ENCODE assay signal across 24 cellular contexts in genomic region chr20:37446286-37447032, GRCh38.
"Had no signal": no experiment of that assay in that cellular context is flagged by ENCODE, and none has a peak within 500 bp of the region (broad histone marks: within the 10 kb centered on the region; RNA-seq: fewer than 3 reads in every experiment).

No MANE protein-coding gene starts in this region.

- H3K9me3 ChIP-seq: adrenal gland, breast epithelium, Peyer's patch had no signal

- H3K36me3 Mint-ChIP-seq: activated naive CD8-positive, alpha-beta T cell treated with anti-CD3 and anti-CD28 coated beads, Interleukin-2, amount 10 ng/mL, durations not matched to agents 7 days and 5 days; IgD-negative memory B cell had no signal

- H3K27ac Mint-ChIP-seq: activated B cell treated with CpG ODN at 0.5 μM for 24 hours; activated CD4-positive, alpha-beta T cell treated with anti-CD3 and anti-CD28 coated beads for 36 hours; activated CD8-positive, alpha-beta T cell treated with anti-CD3 and anti-CD28 coated beads for 36 hours; activated naive CD8-positive, alpha-beta T cell treated with anti-CD3 and anti-CD28 coated beads, Interleukin-2, amount 10 ng/mL, durations not matched to agents 7 days and 5 days; IgD-negative memory B cell had no signal

- H3K4me3 Mint-ChIP-seq: activated B cell treated with CpG ODN at 0.5 μM for 24 hours; activated CD4-positive, alpha-beta T cell treated with anti-CD3 and anti-CD28 coated beads for 36 hours; activated CD8-positive, alpha-beta T cell treated with anti-CD3 and anti-CD28 coated beads for 36 hours; activated naive CD8-positive, alpha-beta T cell treated with anti-CD3 and anti-CD28 coated beads, Interleukin-2, amount 10 ng/mL, durations not matched to agents 7 days and 5 days; IgD-negative memory B cell had no signal

- H3K4me1 ChIP-seq: adrenal gland, breast epithelium, Peyer's patch had no signal

- H3K27me3 ChIP-seq: adrenal gland, breast epithelium, Peyer's patch had no signal

- H3K36me3 ChIP-seq: adrenal gland, breast epithelium, Peyer's patch had no signal

- DNase-seq: activated B cell treated with CpG ODN at 0.5 μM for 24 hours; activated CD4-positive, alpha-beta T cell treated with anti-CD3 and anti-CD28 coated beads for 36 hours; activated CD4-positive, alpha-beta T cell treated with anti-CD3 and anti-CD28 coated beads, Interleukin-2, amount 50 U/mL, for 1 hour; activated CD8-positive, alpha-beta memory T cell treated with anti-CD3 and anti-CD28 coated beads, Interleukin-2, amount 50 U/mL, for 4 hours; activated CD8-positive, alpha-beta T cell treated with anti-CD3 and anti-CD28 coated beads for 36 hours; activated naive CD4-positive, alpha-beta T cell treated with anti-CD3 and anti-CD28 coated beads, Interleukin-2, amount 50 U/mL, for 16 hours; activated naive CD8-positive, alpha-beta T cell treated with anti-CD3 and anti-CD28 coated beads, Interleukin-2, amount 10 ng/mL, durations not matched to agents 7 days and 5 days; activated T-cell treated with anti-CD3 and anti-CD28 coated beads, Interleukin-2, amount 50 U/mL, for 1 hour; adrenal gland; anterior cingulate cortex; KG1; NCI-H1048; NCI-H1694; NCI-H2029; NCI-H345; NCI-H510A; NCI-H69; SHP77; T-helper 2 cell; T1000 had no signal

- H3K27ac ChIP-seq: adrenal gland, breast epithelium, Peyer's patch, RWPE1 had no signal

- H3K27me3 Mint-ChIP-seq: activated B cell treated with CpG ODN at 0.5 μM for 24 hours; activated CD4-positive, alpha-beta T cell treated with anti-CD3 and anti-CD28 coated beads for 36 hours; activated CD8-positive, alpha-beta T cell treated with anti-CD3 and anti-CD28 coated beads for 36 hours; activated naive CD8-positive, alpha-beta T cell treated with anti-CD3 and anti-CD28 coated beads, Interleukin-2, amount 10 ng/mL, durations not matched to agents 7 days and 5 days; IgD-negative memory B cell had no signal

- ATAC-seq: activated CD4-positive, alpha-beta T cell treated with anti-CD3 and anti-CD28 coated beads for 36 hours; activated CD8-positive, alpha-beta T cell treated with anti-CD3 and anti-CD28 coated beads for 36 hours had no signal

- H3K4me1 Mint-ChIP-seq: activated B cell treated with CpG ODN at 0.5 μM for 24 hours; activated CD4-positive, alpha-beta T cell treated with anti-CD3 and anti-CD28 coated beads for 36 hours; activated naive CD8-positive, alpha-beta T cell treated with anti-CD3 and anti-CD28 coated beads, Interleukin-2, amount 10 ng/mL, durations not matched to agents 7 days and 5 days; IgD-negative memory B cell had no signal

- H3K4me3 ChIP-seq: adrenal gland, breast epithelium, Peyer's patch had no signal

- H3K9me3 Mint-ChIP-seq: activated B cell treated with CpG ODN at 0.5 μM for 24 hours; activated CD8-positive, alpha-beta T cell treated with anti-CD3 and anti-CD28 coated beads for 36 hours; activated naive CD8-positive, alpha-beta T cell treated with anti-CD3 and anti-CD28 coated beads, Interleukin-2, amount 10 ng/mL, durations not matched to agents 7 days and 5 days; IgD-negative memory B cell had no signal
